ENCODE assay signal across 10 cellular contexts in the genomic region with DNA sequence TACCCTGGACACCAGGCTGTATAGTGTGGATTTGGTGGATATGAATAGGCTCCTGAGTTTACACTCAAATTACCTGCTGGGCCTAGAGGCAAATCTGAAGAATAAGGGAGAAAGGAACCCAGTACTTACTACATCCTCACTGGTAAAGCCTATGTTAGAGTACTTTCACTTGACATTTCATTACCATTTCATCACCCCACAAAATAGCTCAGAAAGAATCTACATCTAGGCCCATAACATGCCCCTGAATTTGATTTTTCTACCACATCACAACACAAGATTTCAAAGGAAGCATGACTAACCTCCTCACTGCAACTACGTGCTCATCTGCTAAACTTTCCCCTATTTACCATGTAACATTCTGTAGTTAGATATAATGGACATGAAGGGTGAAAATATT. TPM values are rescaled to one million over a fixed set of nuclear protein-coding genes. Genes with fewer than 3 reads are reported as not detected.
A peak's percentile ranks its signal among the peaks of the same experiment; 100 is the strongest.
DNase-seq lines count a peak whose midpoint lies in the region; ATAC-seq and TF ChIP-seq lines count a peak whose summit lies in the region.
"Had no signal": no experiment of that assay in that cellular context is flagged by ENCODE, and none has a peak within 500 bp of the region (broad histone marks: within the 10 kb centered on the region; RNA-seq: fewer than 3 reads in every experiment).

No MANE protein-coding gene starts in this region.

- CTCF ChIA-PET in AG04449 (lab: Yijun Ruan, JAX) = no interaction called here
- CTCF ChIA-PET in T-cell (lab: Charles Lee) = no interaction called here

- H3K9me3 ChIP-seq in fibroblast of lung (ENCODE audit: control insufficient read depth, insufficient read depth, low read depth, low read length) = no peaks in the 10 kb centered on the region
- no peaks in the 10 kb centered on the region for H3K9me3 ChIP-seq in suprapubic skin
- H3K9me3 ChIP-seq in left lung = no peaks in the 10 kb centered on the region

- H3K4me3 Mint-ChIP-seq in T-cell = peak overlapping the region in 2 of 3 donors; percentile 22 to 26

- DNase-seq in AG04449 (ENCODE audit: low read depth, low spot score) (peak; percentile 76), G401 (ENCODE audit: low spot score) (peak; percentile 29), T-cell (no peak), fibroblast of lung (ENCODE audit: low read depth in 2 of 2) (peak; percentile 78 to 87), suprapubic skin (ENCODE audit: low spot score in 2 of 2) (no peak), kidney glomerular epithelial cell (lab: John Stamatoyannopoulos, UW) (no peak), left lung (no peak)
- no peak for DNase-seq in stimulated activated CD4-positive, alpha-beta T cell treated with anti-CD3 and anti-CD28 coated beads, Interleukin-2, amount 100 ng/mL, for 48 hours
- DNase-seq: MG63, naive B cell had no signal

- in situ Hi-C loops in G401 (cut with HindIII; ENCODE audit: low sequenced_read_pairs) = no loop called here

- no peak overlapping the region for H3K4me3 ChIP-seq in AG04449 (ENCODE audit: low read depth, low read length)
- no peak overlapping the region for H3K4me3 ChIP-seq in fibroblast of lung (replicated peaks in 1 of 4; ENCODE audit: control extremely low read depth in 1 of 4, insufficient read depth in 1 of 4, low read depth in 3 of 4, low read length in 4 of 4)
- H3K4me3 ChIP-seq in suprapubic skin = no peak overlapping the region
- no peak overlapping the region for H3K4me3 ChIP-seq in left lung
- H3K4me3 ChIP-seq: MG63 had no signal

- TF ChIP-seq CTCF in AG04449 (IDR thresholded peaks at IDR 0.05; ENCODE audit: insufficient read depth, low read length, missing control alignments) = no peak
- TF ChIP-seq CTCF in fibroblast of lung (conservative IDR thresholded peaks at IDR 0.05 in 1 of 2, IDR thresholded peaks at IDR 0.05 in 1 of 2; ENCODE audit: low read depth in 1 of 2, low read length in 2 of 2) = no peak
- no peak for TF ChIP-seq CTCF in suprapubic skin (IDR thresholded peaks at IDR 0.05)
- TF ChIP-seq CTCF in left lung (IDR thresholded peaks at IDR 0.05) = no peak

- 63% methylated on average over 1 of the region's 1 CpG for WGBS in suprapubic skin

- H3K27me3 Mint-ChIP-seq in T-cell = no peaks in the 10 kb centered on the region
- H3K27me3 Mint-ChIP-seq: naive B cell had no signal

- H3K36me3 ChIP-seq in fibroblast of lung (ENCODE audit: control insufficient read depth, insufficient read depth, low read length) (no peaks in the 10 kb centered on the region), suprapubic skin (no peaks in the 10 kb centered on the region), left lung (no peaks in the 10 kb centered on the region)
- H3K36me3 ChIP-seq: MG63 had no signal

- no peak overlapping the region for H2AFZ ChIP-seq in fibroblast of lung (ENCODE audit: low read length)

- H3K4me2 ChIP-seq in fibroblast of lung (ENCODE audit: extremely low read depth, insufficient read depth, low read length) = no peak overlapping the region

- no peak for TF ChIP-seq EP300 in suprapubic skin (IDR thresholded peaks at IDR 0.05)

- intact Hi-C loops in left lung (cut with DNase I) = no loop called here

- peaks cover 15% of the 10 kb centered on the region for H3K36me3 Mint-ChIP-seq in T-cell
- H3K36me3 Mint-ChIP-seq: naive B cell had no signal

- H3K9ac ChIP-seq in fibroblast of lung (ENCODE audit: insufficient read depth, low read length) = no peak overlapping the region

- peak overlapping the region; percentile 3 to 73 for H3K27ac Mint-ChIP-seq in T-cell

- no peak for TF ChIP-seq POLR2A in suprapubic skin (IDR thresholded peaks at IDR 0.05)

- no peaks in the 10 kb centered on the region for H3K9me3 Mint-ChIP-seq in T-cell

- H3K27ac ChIP-seq in fibroblast of lung (ENCODE audit: insufficient read depth, low read length) (peak overlapping the region; percentile 22), suprapubic skin (no peak overlapping the region), left lung (no peak overlapping the region)

- H4K20me1 ChIP-seq in fibroblast of lung (ENCODE audit: control insufficient read depth, extremely low read depth, insufficient read depth, low read length) = no peaks in the 10 kb centered on the region

- H3K4me1 ChIP-seq in fibroblast of lung (ENCODE audit: control insufficient read depth, extremely low read depth, insufficient read depth, low read length) (peaks cover 11% of the 10 kb centered on the region), suprapubic skin (peaks cover 19% of the 10 kb centered on the region), left lung (peaks cover 0 to 9% of the 10 kb centered on the region in 2 donors)

- no peaks in the 10 kb centered on the region for H3K27me3 ChIP-seq in fibroblast of lung (ENCODE audit: control insufficient read depth, insufficient read depth, low read length)
- H3K27me3 ChIP-seq in suprapubic skin = no peaks in the 10 kb centered on the region
- no peaks in the 10 kb centered on the region for H3K27me3 ChIP-seq in left lung
- H3K27me3 ChIP-seq: MG63 had no signal

- ATAC-seq in T-cell (replicated peaks in 1 of 4) (peak; percentile 59 to 83 (median 81)), left lung (no peak)

- peaks cover 3% of the 10 kb centered on the region for H3K79me2 ChIP-seq in fibroblast of lung (ENCODE audit: control insufficient read depth, insufficient read depth, low read length)

- peaks cover 55 to 64% (median 60%) of the 10 kb centered on the region in 3 donors for H3K4me1 Mint-ChIP-seq in T-cell

- POLR2A ChIA-PET in AG04449 (lab: Yijun Ruan, JAX) = interaction anchor here (0.7 kb wide), 1 partner anchor 14 kb away, joined by 4 read pairs; no protein-coding TSS in a partner anchor
- POLR2A ChIA-PET in T-cell (lab: Charles Lee) = interaction anchor here in 1 of 2 donors (0.5 kb wide), 1 partner anchor 131 kb away, joined by 3 read pairs; the partner anchor contains the start of gene DGKH

RNA-seq across cellular contexts. Expression of gene VWA8, which starts 43.3 kb away (rescaled TPM):
- 12.9 and 19.2 TPM in 2 replicates for total RNA-seq in G401 (2014; rRNA removed; shearing (Covaris generic))
- total RNA-seq in T-cell (10 to 100 TPM; 17.8 to 27.1 (median 22.9) TPM), fibroblast of lung (24.1 and 29.9 TPM in 2 replicates), suprapubic skin (10 to 100 TPM; 12.0 to 34.0 (median 16.6) TPM), left lung (10 to 100 TPM; 18.5 to 24.4 TPM)
- polyA plus RNA-seq in fibroblast of lung = 12.6 and 13.7 TPM in 2 replicates
- 7.4 and 8.1 TPM in 2 replicates for polyA plus RNA-seq in fibroblast of lung (2012)
- polyA minus RNA-seq in fibroblast of lung (ENCODE audit: low replicate concordance) = 5.0 and 5.9 TPM in 2 replicates

Comparison
In these comparisons a context has a peak if more than half of its experiments do, and no peak if none do; other contexts are left out.
1. DNase-seq: peak in AG04449 (single experiment), G401 (single experiment) and fibroblast of lung (2 of 2); none in T-cell (0 of 34), suprapubic skin (0 of 2), kidney glomerular epithelial cell (single experiment), left lung (0 of 2) and stimulated activated CD4-positive, alpha-beta T cell treated with anti-CD3 and anti-CD28 coated beads, Interleukin-2, amount 100 ng/mL, for 48 hours (0 of 2).